Comparison of ENCODE assay signal across 16 cellular contexts in genomic region chr2:96913117-96913397, GRCh38. TPM values are rescaled to one million over a fixed set of nuclear protein-coding genes. Genes with fewer than 3 reads are reported as not detected.
DNase-seq lines count a peak whose midpoint lies in the region; FAIRE-seq and TF ChIP-seq lines count a peak whose summit lies in the region.
"Had no signal": no experiment of that assay in that cellular context is flagged by ENCODE, and none has a peak within 500 bp of the region (broad histone marks: within the 10 kb centered on the region; RNA-seq: fewer than 3 reads in every experiment).

No MANE protein-coding gene starts in this region.

- H3K4me2 ChIP-seq in mesendoderm (ENCODE audit: low read length), result no peak overlapping the region
- H3K4me2 ChIP-seq: SK-N-SH had no signal

- H3K23ac ChIP-seq in mesendoderm (ENCODE audit: low read length), result no peak overlapping the region

- H3K36me3 ChIP-seq in mesendoderm (ENCODE audit: control insufficient read depth, insufficient read depth, low read length), result no peaks in the 10 kb centered on the region
- H3K36me3 ChIP-seq: gastrocnemius medialis, upper lobe of left lung, WERI-Rb-1 had no signal

- H3K79me2 ChIP-seq in mesendoderm (ENCODE audit: control insufficient read depth, insufficient read depth, low read length), result no peaks in the 10 kb centered on the region

- H3K9ac ChIP-seq in mesendoderm (ENCODE audit: low read length), result no peak overlapping the region
- H3K9ac ChIP-seq: SK-N-SH had no signal

- H3K4ac ChIP-seq in mesendoderm (ENCODE audit: low read depth, low read length), result no peak overlapping the region

- no peak for FAIRE-seq in GM12892 (lab: Jason Lieb, UNC)
- FAIRE-seq: bronchial epithelial cell had no signal

- H3K4me3 Mint-ChIP-seq in activated T-helper 2 cell treated with anti-CD3 and anti-CD28 coated beads, Interferon-gamma antibody, Interleukin-2, Interleukin-4, amounts not matched to agents 10 μg/mL and 5 μg/mL and 100 μg/mL, durations not matched to agents 14 hours and 24 hours and 36 hours (ENCODE audit: low read depth), result peak overlapping the region; percentile 9

- TF ChIP-seq POLR2A in GM12892 (IDR thresholded peaks at IDR 0.05; ENCODE audit: low read depth, low read length), result no peak

- no peak overlapping the region for H3K18ac ChIP-seq in mesendoderm (ENCODE audit: low read length)

- no peak overlapping the region for H3K4me3 ChIP-seq in mesendoderm (ENCODE audit: low read length)
- H3K4me3 ChIP-seq: gastrocnemius medialis, upper lobe of left lung had no signal

- DNase-seq in stimulated activated CD4-positive, alpha-beta T cell treated with anti-CD3 and anti-CD28 coated beads, Interleukin-15, amount 100 ng/mL, for 24 hours, result peak; percentile 11
- DNase-seq in stimulated activated CD4-positive, alpha-beta T cell treated with anti-CD3 and anti-CD28 coated beads, Interleukin-1b, Interleukin-23, amount 100 ng/mL, for 48 hours, result no peak
- no peak for DNase-seq in activated T-helper 2 cell treated with anti-CD3 and anti-CD28 coated beads, Interferon-gamma antibody, Interleukin-2, Interleukin-4, amounts not matched to agents 10 μg/mL and 5 μg/mL and 100 μg/mL, durations not matched to agents 14 hours and 24 hours and 36 hours (ENCODE audit: low spot score)
- DNase-seq in mesendoderm, result no peak
- no peak for DNase-seq in GM12892 (ENCODE audit: insufficient read length)
- DNase-seq in NOMO-1 treated with DMSO at 0.1 percent for 48 hours (lab: John Stamatoyannopoulos, UW; ENCODE audit: unreplicated experiment), result no peak
- DNase-seq in stimulated activated CD4-positive, alpha-beta T cell treated with anti-CD3 and anti-CD28 coated beads, Interleukin-4, amount 100 ng/mL, for 4 hours, result no peak
- no peak for DNase-seq in ecto neural progenitor cell (ENCODE audit: low spot score)
- DNase-seq: gastrocnemius medialis, IMR-90, NCI-H1105 treated with DMSO at 0.1 percent for 48 hours, NCI-H2227 treated with DMSO at 0.1 percent for 48 hours, SK-N-SH, upper lobe of left lung, WERI-Rb-1 had no signal

- H3K27me3 Mint-ChIP-seq in activated T-helper 2 cell treated with anti-CD3 and anti-CD28 coated beads, Interferon-gamma antibody, Interleukin-2, Interleukin-4, amounts not matched to agents 10 μg/mL and 5 μg/mL and 100 μg/mL, durations not matched to agents 14 hours and 24 hours and 36 hours (ENCODE audit: low read depth), result no peaks in the 10 kb centered on the region

- peak overlapping the region; percentile 20 for H3K27ac Mint-ChIP-seq in activated T-helper 2 cell treated with anti-CD3 and anti-CD28 coated beads, Interferon-gamma antibody, Interleukin-2, Interleukin-4, amounts not matched to agents 10 μg/mL and 5 μg/mL and 100 μg/mL, durations not matched to agents 14 hours and 24 hours and 36 hours

- H3K79me1 ChIP-seq in mesendoderm (ENCODE audit: low read length), result no peaks in the 10 kb centered on the region

- H3K4me1 ChIP-seq in mesendoderm (ENCODE audit: control insufficient read depth, low read depth, low read length), result no peaks in the 10 kb centered on the region

- H3K4me1 Mint-ChIP-seq in activated T-helper 2 cell treated with anti-CD3 and anti-CD28 coated beads, Interferon-gamma antibody, Interleukin-2, Interleukin-4, amounts not matched to agents 10 μg/mL and 5 μg/mL and 100 μg/mL, durations not matched to agents 14 hours and 24 hours and 36 hours (ENCODE audit: low read depth), result peaks cover 27% of the 10 kb centered on the region

- H3K56ac ChIP-seq in mesendoderm (ENCODE audit: low read length), result peak overlapping the region; percentile 11

- peaks cover 26% of the 10 kb centered on the region for H3K9me3 Mint-ChIP-seq in activated T-helper 2 cell treated with anti-CD3 and anti-CD28 coated beads, Interferon-gamma antibody, Interleukin-2, Interleukin-4, amounts not matched to agents 10 μg/mL and 5 μg/mL and 100 μg/mL, durations not matched to agents 14 hours and 24 hours and 36 hours

- H3K27ac ChIP-seq in mesendoderm (ENCODE audit: low read depth, low read length), result no peak overlapping the region
- H3K27ac ChIP-seq: gastrocnemius medialis, upper lobe of left lung, WERI-Rb-1 had no signal

- no peaks in the 10 kb centered on the region for H3K27me3 ChIP-seq in mesendoderm (ENCODE audit: insufficient read depth, low read length, poor library complexity)
- H3K27me3 ChIP-seq: gastrocnemius medialis, upper lobe of left lung had no signal

- no peak overlapping the region for H2BK15ac ChIP-seq in mesendoderm (replicated peaks; ENCODE audit: low read depth)

- H2BK5ac ChIP-seq in mesendoderm (ENCODE audit: low read length), result no peak overlapping the region

- no peak overlapping the region for H4K5ac ChIP-seq in mesendoderm (ENCODE audit: low read length)

- no peak overlapping the region for H4K8ac ChIP-seq in mesendoderm (ENCODE audit: low read depth, low read length)

- no peak overlapping the region for H2AK5ac ChIP-seq in mesendoderm (ENCODE audit: low read length)

- H2BK120ac ChIP-seq in mesendoderm (ENCODE audit: low read depth, low read length), result no peak overlapping the region

- peaks cover 17% of the 10 kb centered on the region for H3K36me3 Mint-ChIP-seq in activated T-helper 2 cell treated with anti-CD3 and anti-CD28 coated beads, Interferon-gamma antibody, Interleukin-2, Interleukin-4, amounts not matched to agents 10 μg/mL and 5 μg/mL and 100 μg/mL, durations not matched to agents 14 hours and 24 hours and 36 hours (ENCODE audit: low read depth)

- WGBS in mesendoderm (ENCODE audit: extremely low coverage, insufficient coverage, low lambda C conversion rate), result no CpG with 5 or more reads among the region's 5 CpGs

- intact Hi-C loops in activated T-helper 2 cell treated with anti-CD3 and anti-CD28 coated beads, Interferon-gamma antibody, Interleukin-2, Interleukin-4, amounts not matched to agents 10 μg/mL and 5 μg/mL and 100 μg/mL, durations not matched to agents 14 hours and 24 hours and 36 hours (cut with micrococcal nuclease), result loop anchor here (2.0 kb wide), 1 partner anchor 42 kb away; the partner anchor contains the start of gene SEMA4C

RNA-seq across cellular contexts. Expression of gene SEMA4C, which starts 43.2 kb away (rescaled TPM):
- total RNA-seq in activated T-helper 2 cell treated with anti-CD3 and anti-CD28 coated beads, Interferon-gamma antibody, Interleukin-2, Interleukin-4, amounts not matched to agents 10 μg/mL and 5 μg/mL and 100 μg/mL, durations not matched to agents 14 hours and 24 hours and 36 hours, result 32.0 and 36.1 TPM in 2 replicates
- 32.1 TPM for polyA plus RNA-seq in mesendoderm (2013, experiment 1 of 2)
- 31.2 TPM for polyA plus RNA-seq in mesendoderm (2013, experiment 2 of 2)
- 9.5 TPM for polyA plus RNA-seq in GM12892 (2012; ENCODE audit: missing spikeins)

RNA-seq across cellular contexts. Expression of gene ANKRD39, which starts 55.2 kb away (rescaled TPM):
- total RNA-seq in activated T-helper 2 cell treated with anti-CD3 and anti-CD28 coated beads, Interferon-gamma antibody, Interleukin-2, Interleukin-4, amounts not matched to agents 10 μg/mL and 5 μg/mL and 100 μg/mL, durations not matched to agents 14 hours and 24 hours and 36 hours, result 39.2 and 40.0 TPM in 2 replicates
- 14.2 TPM for polyA plus RNA-seq in mesendoderm (2013, experiment 1 of 2)
- 13.8 TPM for polyA plus RNA-seq in mesendoderm (2013, experiment 2 of 2)
- 14.0 TPM for polyA plus RNA-seq in GM12892 (2012; ENCODE audit: missing spikeins)
